8 cellular contexts compared by ENCODE assay signal in the genomic region with DNA sequence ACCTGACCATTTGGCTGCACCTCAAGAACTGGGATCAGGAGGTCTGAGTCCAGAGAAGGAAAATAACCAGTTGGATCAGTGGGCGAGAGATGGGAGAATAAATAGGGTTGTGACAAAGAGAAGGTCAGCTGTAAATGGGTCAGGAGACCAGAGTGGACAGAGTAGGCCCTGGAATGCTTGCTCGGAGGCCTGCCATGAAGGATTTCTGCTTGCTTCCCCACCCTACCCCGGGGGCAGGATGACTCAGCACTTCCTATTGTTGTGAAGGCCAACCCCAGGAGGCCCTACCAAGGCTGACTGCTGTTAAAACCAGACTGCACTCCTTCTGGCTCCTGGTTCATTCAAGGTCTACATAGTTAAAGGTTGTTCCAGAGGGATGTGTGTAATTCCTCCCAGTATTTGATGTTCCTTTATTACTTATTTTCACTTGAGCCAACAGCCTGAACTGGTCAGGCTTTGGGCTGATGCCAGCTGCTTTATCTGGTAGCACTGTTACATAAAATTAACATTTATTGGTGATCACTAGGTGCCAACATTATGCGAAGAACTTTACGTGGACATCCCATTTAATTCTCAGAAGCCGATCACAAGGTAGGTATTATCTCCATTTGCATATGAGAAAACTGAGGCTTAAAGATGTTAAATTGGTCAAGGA. TPM values are rescaled to one million over a fixed set of nuclear protein-coding genes. Genes with fewer than 3 reads are reported as not detected.
DNase-seq lines count a peak whose midpoint lies in the region; ATAC-seq, FAIRE-seq and TF ChIP-seq lines count a peak whose summit lies in the region.

No MANE protein-coding gene starts in this region.

- H3K4me3 ChIP-seq in HFF-Myc (replicated peaks; ENCODE audit: low read depth, low read length) (no peak overlapping the region), K562 (no peak overlapping the region), iPS-18a (ENCODE audit: low read length) (no peak overlapping the region)

- FAIRE-seq in K562 (lab: Jason Lieb, UNC): peak; percentile 88

- peak overlapping the region; percentile 42 for H3K27ac ChIP-seq in K562 (ENCODE audit: extremely low read depth, low read depth, low read length)
- H3K27ac ChIP-seq in iPS-18a (ENCODE audit: low read length): peak overlapping the region; percentile 17

- peak overlapping the region; percentile 66 for H3K4me2 ChIP-seq in K562 (ENCODE audit: insufficient read depth, low read length)

- no TSS peak for BruUV-seq in K562 (replicated peaks; lab: Mats Ljungman, UMichigan)

- H3K4me1 ChIP-seq in K562 (replicated peaks in 1 of 2; ENCODE audit: control insufficient read depth in 2 of 2, insufficient read depth in 2 of 2, low read length in 2 of 2) (peaks cover 0 to 20% of the 10 kb centered on the region in 2 experiments; a peak in 4 of 5 replicates), iPS-18a (ENCODE audit: control insufficient read depth, low read depth, low read length) (peaks cover 38% of the 10 kb centered on the region)

- CTCF ChIA-PET in K562 (lab: Yijun Ruan, JAX; ENCODE audit: low intra/inter-chr PET ratio): no interaction called here

- ATAC-seq in K562: peak; percentile 96
- no peak for ATAC-seq in GM18519 (IDR thresholded peaks at IDR 0.05; ENCODE audit: low FRiP score, unreplicated experiment)

- peak in 1 of 2 experiments; percentile 14; a peak in 1 of 4 replicates for TF ChIP-seq RAD21 in K562 (CRISPR knock-in tag; conservative IDR thresholded peaks at IDR 0.05 in 1 of 2, IDR thresholded peaks at IDR 0.05 in 1 of 2)

- no peaks in the 10 kb centered on the region for H3K36me3 ChIP-seq in K562 (ENCODE audit: control insufficient read depth, insufficient read depth, low read length)
- no peaks in the 10 kb centered on the region for H3K36me3 ChIP-seq in iPS-18a (ENCODE audit: control insufficient read depth, low read depth, low read length)

- H3K9ac ChIP-seq in K562 (ENCODE audit: insufficient read depth in 1 of 2, low read depth in 2 of 2, low read length in 2 of 2): no peak overlapping the region
- H3K9ac ChIP-seq in iPS-18a (ENCODE audit: low read length): no peak overlapping the region

- no peaks in the 10 kb centered on the region for H4K20me1 ChIP-seq in K562 (replicated peaks; ENCODE audit: control insufficient read depth, insufficient read depth, low read length)

- no peaks in the 10 kb centered on the region for H3K79me2 ChIP-seq in K562 (ENCODE audit: control insufficient read depth, insufficient read depth, low read length)

- 37% methylated on average over 6 of the region's 6 CpGs for WGBS in K562 (ENCODE audit: insufficient coverage, low coverage, missing lambda C conversion rate)

- no peaks in the 10 kb centered on the region for H3K27me3 ChIP-seq in K562 (ENCODE audit: control insufficient read depth in 2 of 2, insufficient read depth in 2 of 2, low read length in 2 of 2)
- H3K27me3 ChIP-seq in iPS-18a (ENCODE audit: control insufficient read depth, insufficient read depth, low read length): no peaks in the 10 kb centered on the region

- DNase-seq in NCI-H1417 (lab: John Stamatoyannopoulos, UW) (peak in 2 of 3 experiments; percentile 55 to 76), NCI-H1417 treated with DMSO at 0.1 percent for 48 hours (lab: John Stamatoyannopoulos, UW) (no peak), HFF-Myc (ENCODE audit: extremely low read depth, low read depth) (peak; percentile 79), NOMO-1 treated with DMSO at 0.1 percent for 48 hours (lab: John Stamatoyannopoulos, UW; ENCODE audit: unreplicated experiment) (peak; percentile 57), K562 (ENCODE audit: extremely low read depth in 1 of 4, low spot score in 3 of 4) (peak; percentile 85 to 91 (median 89))
- peak; percentile 34 for DNase-seq in stimulated activated CD4-positive, alpha-beta T cell treated with anti-CD3 and anti-CD28 coated beads, Interleukin-15, amount 100 ng/mL, for 24 hours

- POLR2A ChIA-PET in K562 (lab: Yijun Ruan, JAX): interaction anchor here (0.9 to 3.6 kb wide), 3 partner anchors 9 to 28 kb away, joined by 4 to 19 read pairs (median 5); a partner anchor contains a TSS

- intact Hi-C loops in K562 (cut with micrococcal nuclease): loop anchor here (10.0 kb wide), 1 partner anchor 558 kb away; no protein-coding TSS in a partner anchor

- in situ Hi-C loops in K562 (cut with MboI): no loop called here

- no peak for TF ChIP-seq CTCF in HFF-Myc (IDR thresholded peaks at IDR 0.05; ENCODE audit: low read depth, low read length, missing control alignments)
- no peak; a peak in 1 of 6 replicates for TF ChIP-seq CTCF in K562 (IDR thresholded peaks at IDR 0.05 in 2 of 3, conservative IDR thresholded peaks at IDR 0.05 in 1 of 3; ENCODE audit: insufficient read depth in 2 of 3, low read depth in 1 of 3, low read length in 3 of 3)

- no peak for TF ChIP-seq POLR2A in K562 (conservative IDR thresholded peaks at IDR 0.05)

- H3K9me3 ChIP-seq in K562 (replicated peaks; ENCODE audit: control insufficient read depth, insufficient read depth, low read depth, low read length) (no peaks in the 10 kb centered on the region), iPS-18a (ENCODE audit: control insufficient read depth, low read depth, low read length) (no peaks in the 10 kb centered on the region)

- peak; percentile 34 for TF ChIP-seq EP300 in K562 (IDR thresholded peaks at IDR 0.05; ENCODE audit: low read length)

- peak overlapping the region; percentile 86 for H2AFZ ChIP-seq in K562 (ENCODE audit: low read depth, low read length)

- no peaks in the 10 kb centered on the region for H3K9me1 ChIP-seq in K562 (ENCODE audit: control insufficient read depth, insufficient read depth, low read length)

TF ChIP-seq in K562, 482 proteins besides CTCF, POLR2A, EP300 and RAD21 (continues in another document):
- TF ChIP-seq ZNF766 (CRISPR knock-in tag; conservative IDR thresholded peaks at IDR 0.05) (peak; percentile 71; the same call in 1 of the 2 replicates), NRF1 (conservative IDR thresholded peaks at IDR 0.05 in 1 of 2, IDR thresholded peaks at IDR 0.05 in 1 of 2) (no peak), OTX1 (CRISPR knock-in tag; IDR thresholded peaks at IDR 0.05) (peak; percentile 21; the same call in 1 of the 2 replicates), ZNF212 (CRISPR knock-in tag; IDR thresholded peaks at IDR 0.05) (no peak), SLC30A9 (CRISPR knock-in tag; IDR thresholded peaks at IDR 0.05) (no peak), ZNF695 (CRISPR knock-in tag; IDR thresholded peaks at IDR 0.05) (no peak), ZNF76 (CRISPR knock-in tag; IDR thresholded peaks at IDR 0.05; ENCODE audit: borderline replicate concordance) (no peak), ZNF583 (CRISPR knock-in tag; IDR thresholded peaks at IDR 0.05) (peak; percentile 71; the same call in 1 of the 2 replicates), TEAD2 (tag; IDR thresholded peaks at IDR 0.05) (0 out of 2 replicates have a peak, but pooled peaks have one; percentile 41), TAL1 (IDR thresholded peaks at IDR 0.05) (no peak)

RNA-seq across cellular contexts. Expression of a gene that starts 27.3 kb away (rescaled TPM):
- total RNA-seq in K562 (2011; cell fraction: chromatin; rRNA removed; ENCODE audit: low replicate concordance): 79.3 and 178 TPM in 2 replicates
- 42.2 and 49.9 TPM in 2 replicates for total RNA-seq in K562 (2011; cell fraction: nucleolus; rRNA removed)
- 76.4 and 120 TPM in 2 replicates for total RNA-seq in K562 (2011; cell fraction: nucleoplasm; rRNA removed)
- total RNA-seq in K562 (2014; rRNA removed): 66.8 and 77.8 TPM in 2 replicates
- total RNA-seq in K562 (2014; rRNA removed; fragmentation: Illumina TruSeq; extraction: Trizol): 73.1 and 76.1 TPM in 2 replicates
- total RNA-seq in K562 (2015; rRNA removed; fragmentation: Illumina TruSeq; extraction: Trizol): 68.1 and 68.7 TPM in 2 replicates
- total RNA-seq in K562 (2021): 74.2 and 75.3 TPM in 2 replicates
- polyA plus RNA-seq in K562 (2011; rRNA removed): 52.6 and 81.8 TPM in 2 replicates
- 21.8 and 23.3 TPM in 2 replicates for polyA plus RNA-seq in K562 (2011; cell fraction: cytosol; rRNA removed)
- polyA plus RNA-seq in K562 (2011; cell fraction: nucleus; rRNA removed): 50.5 and 53.6 TPM in 2 replicates
- polyA plus RNA-seq in K562 (2012): 62.5 and 71.7 TPM in 2 replicates
- polyA plus RNA-seq in K562 (2014; fragmentation: Illumina TruSeq; extraction: Trizol): 66.8 and 73.3 TPM in 2 replicates
- polyA plus RNA-seq in K562 (2014; fragmentation: Nextera tagmentation; extraction: Ambion mirVana): 10 to 100 TPM; 27.6 to 37.0 TPM
- 70.4 and 79.2 TPM in 2 replicates for polyA plus RNA-seq in K562 (2014; rRNA removed)
- 79.3 and 80.4 TPM in 2 replicates for polyA minus RNA-seq in K562 (2011; rRNA and poly(A)+ RNA removed)
- polyA minus RNA-seq in K562 (2011; cell fraction: cytosol; rRNA and poly(A)+ RNA removed): 20.1 and 34.4 TPM in 2 replicates
- polyA minus RNA-seq in K562 (2011; cell fraction: nucleus; rRNA and poly(A)+ RNA removed): 60.6 and 82.3 TPM in 2 replicates

RNA-seq across cellular contexts. Expression of a gene that starts 57.8 kb away (rescaled TPM):
- 0.81 and 4.6 TPM in 2 replicates for total RNA-seq in K562 (2011; cell fraction: chromatin; rRNA removed; ENCODE audit: low replicate concordance)
- 0.33 and 2.5 TPM in 2 replicates for total RNA-seq in K562 (2011; cell fraction: nucleolus; rRNA removed)
- 3.2 and 5.6 TPM in 2 replicates for total RNA-seq in K562 (2011; cell fraction: nucleoplasm; rRNA removed)
- total RNA-seq in K562 (2014; rRNA removed): 0.36 and 0.94 TPM in 2 replicates
- total RNA-seq in K562 (2014; rRNA removed; fragmentation: Illumina TruSeq; extraction: Trizol): 0.58 and 1.5 TPM in 2 replicates
- total RNA-seq in K562 (2015; rRNA removed; fragmentation: Illumina TruSeq; extraction: Trizol): 0.87 and 1.6 TPM in 2 replicates
- total RNA-seq in K562 (2021): 0.53 and 0.63 TPM in 2 replicates
- 1.4 and 1.8 TPM in 2 replicates for polyA plus RNA-seq in K562 (2011; rRNA removed)
- polyA plus RNA-seq in K562 (2011; cell fraction: cytosol; rRNA removed): 0.09 and 0.40 TPM in 2 replicates
- 0.72 and 1.5 TPM in 2 replicates for polyA plus RNA-seq in K562 (2011; cell fraction: nucleus; rRNA removed)
- polyA plus RNA-seq in K562 (2012): 0.40 and 0.42 TPM in 2 replicates
- polyA plus RNA-seq in K562 (2014; fragmentation: Illumina TruSeq; extraction: Trizol): 0.97 and 1.5 TPM in 2 replicates
- under 1 TPM; 0.17 to 0.34 TPM for polyA plus RNA-seq in K562 (2014; fragmentation: Nextera tagmentation; extraction: Ambion mirVana)
- 0.93 and 1.2 TPM in 2 replicates for polyA plus RNA-seq in K562 (2014; rRNA removed)
- 0.91 and 1.6 TPM in 2 replicates for polyA minus RNA-seq in K562 (2011; rRNA and poly(A)+ RNA removed)
- polyA minus RNA-seq in K562 (2011; cell fraction: cytosol; rRNA and poly(A)+ RNA removed): 0.48 TPM in 1 of 2 replicates, not detected in the other
- polyA minus RNA-seq in K562 (2011; cell fraction: nucleus; rRNA and poly(A)+ RNA removed): 0.40 and 1.4 TPM in 2 replicates
